In the genomic region with DNA sequence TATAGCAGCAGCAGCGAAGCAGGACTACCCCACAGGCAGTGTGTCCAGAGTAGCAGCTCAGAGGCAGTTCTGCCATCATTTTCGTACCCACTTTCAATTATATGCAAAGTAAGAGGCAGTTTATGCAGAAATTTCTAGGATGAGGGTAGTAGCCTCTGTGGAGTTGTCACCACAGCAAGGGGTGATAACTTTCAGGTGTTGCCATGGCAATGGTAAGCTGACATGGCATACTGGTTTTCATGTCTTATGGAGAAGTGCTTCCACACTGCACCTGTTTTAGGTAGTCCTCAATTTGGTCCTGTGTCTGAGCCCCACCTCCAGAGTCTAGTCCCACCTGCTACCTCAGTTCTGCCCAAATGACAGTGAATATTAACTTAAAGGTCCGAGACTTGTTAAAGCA, we compare ENCODE assay signal across 16 cellular contexts.
"Had no signal": no experiment of that assay in that cellular context is flagged by ENCODE, and none has a peak within 500 bp of the region (broad histone marks: within the 10 kb centered on the region; RNA-seq: fewer than 3 reads in every experiment).

No MANE protein-coding gene starts in this region.

- H3K4me2 ChIP-seq: KMS-11 had no signal

- H3K4me1 ChIP-seq: SJSA1 had no signal

- H3K4me3 ChIP-seq: SJSA1, SK-N-MC had no signal

- DNase-seq: Kasumi-1, MM.1S, NCI-H1092 treated with DMSO at 0.1 percent for 48 hours, NCI-H1436, NCI-H187, NCI-H2029, NCI-H2081 treated with DMSO at 0.1 percent for 48 hours, NCI-H2227 treated with DMSO at 0.1 percent for 48 hours, Right ventricle myocardium superior, RPMI8226, SIG-M5 had no signal

- ATAC-seq: HepG2 had no signal

- H3K9me3 ChIP-seq: SJSA1 had no signal

- FAIRE-seq: HepG2, RCC 7860 had no signal

- H3K36me3 ChIP-seq: SJSA1 had no signal

- H3K27ac ChIP-seq: KMS-11, SJSA1 had no signal

- H3K9ac ChIP-seq: KMS-11 had no signal
